28 cellular contexts compared by ENCODE assay signal in genomic region chr14:24508155-24508554, GRCh38. TPM values are rescaled to one million over a fixed set of nuclear protein-coding genes. Genes with fewer than 3 reads are reported as not detected.
DNase-seq lines count a peak whose midpoint lies in the region; ATAC-seq and TF ChIP-seq lines count a peak whose summit lies in the region.
"Had no signal": no experiment of that assay in that cellular context is flagged by ENCODE, and none has a peak within 500 bp of the region (broad histone marks: within the 10 kb centered on the region; RNA-seq: fewer than 3 reads in every experiment).

TSS of gene CMA1 (minus strand) at chr14:24508265. CDS start at chr14:24508235, 30 bp downstream.

- H3K27me3 Mint-ChIP-seq in activated CD8-positive, alpha-beta T cell treated with anti-CD3 and anti-CD28 coated beads for 36 hours = peaks cover 15% of the 10 kb centered on the region
- H3K27me3 Mint-ChIP-seq: activated naive CD8-positive, alpha-beta T cell had no signal

- H3K9me3 Mint-ChIP-seq in activated CD8-positive, alpha-beta T cell treated with anti-CD3 and anti-CD28 coated beads for 36 hours = no peaks in the 10 kb centered on the region
- H3K9me3 Mint-ChIP-seq: CD8-positive, alpha-beta T cell had no signal

- H3K4me1 Mint-ChIP-seq in activated CD8-positive, alpha-beta T cell treated with anti-CD3 and anti-CD28 coated beads for 36 hours (ENCODE audit: low read depth) = peaks cover 14% of the 10 kb centered on the region

- CTCF ChIA-PET in activated CD8-positive, alpha-beta T cell treated with anti-CD3 and anti-CD28 coated beads for 36 hours (lab: Charles Lee) = no interaction called here

- DNase-seq in activated CD8-positive, alpha-beta T cell treated with anti-CD3 and anti-CD28 coated beads for 36 hours = no peak
- no peak for DNase-seq in C1 segment of cervical spinal cord (lab: John Stamatoyannopoulos, UW)
- DNase-seq: activated CD4-positive, alpha-beta T cell treated with anti-CD3 and anti-CD28 coated beads for 1 hour; activated T-cell treated with anti-CD3 and anti-CD28 coated beads, Interleukin-2, amount 50 U/mL, for 72 hours; CD8-positive, alpha-beta T cell; cerebellar nuclear complex; DMS153; H7; heart left ventricle; Karpas-422; left cardiac atrium; NCI-H1092 treated with DMSO at 0.1 percent for 48 hours; NCI-H2029 treated with DMSO at 0.1 percent for 48 hours; NCI-H345; NCI-H82; PC-3; retina; SHP77; stimulated activated CD4-positive, alpha-beta T cell treated with anti-CD3 and anti-CD28 coated beads, Interleukin-4, amount 100 ng/mL, for 24 hours; stimulated activated naive CD4-positive, alpha-beta T cell treated with Interleukin-2 at 50 U/mL for 16 hours had no signal

- no peak for TF ChIP-seq CTCF in activated CD8-positive, alpha-beta T cell treated with anti-CD3 and anti-CD28 coated beads for 36 hours (IDR thresholded peaks at IDR 0.05)

- no peaks in the 10 kb centered on the region for H3K36me3 Mint-ChIP-seq in activated CD8-positive, alpha-beta T cell treated with anti-CD3 and anti-CD28 coated beads for 36 hours (ENCODE audit: low read depth)
- H3K36me3 Mint-ChIP-seq: activated naive CD8-positive, alpha-beta T cell; CD8-positive, alpha-beta T cell had no signal

- intact Hi-C loops in activated CD8-positive, alpha-beta T cell treated with anti-CD3 and anti-CD28 coated beads for 36 hours (cut with micrococcal nuclease) = no loop called here

- no peak within 1 kb of the TSS for H3K4me3 Mint-ChIP-seq in activated CD8-positive, alpha-beta T cell treated with anti-CD3 and anti-CD28 coated beads for 36 hours
- H3K4me3 Mint-ChIP-seq: activated naive CD8-positive, alpha-beta T cell; activated T-cell treated with anti-CD3 and anti-CD28 coated beads, Interleukin-2, amount 50 U/mL, for 72 hours; CD8-positive, alpha-beta T cell had no signal

- ATAC-seq in GM18858 (IDR thresholded peaks at IDR 0.05; ENCODE audit: unreplicated experiment) = peak; percentile 54
- ATAC-seq in GM19397 (IDR thresholded peaks at IDR 0.05; ENCODE audit: unreplicated experiment) = peak; percentile 60
- ATAC-seq in HG02759 (IDR thresholded peaks at IDR 0.05; ENCODE audit: unreplicated experiment) = peak; percentile 68
- peak; percentile 24 for ATAC-seq in activated CD8-positive, alpha-beta T cell treated with anti-CD3 and anti-CD28 coated beads for 36 hours
- ATAC-seq in GM18861 (IDR thresholded peaks at IDR 0.05; ENCODE audit: unreplicated experiment) = no peak
- ATAC-seq in GM18517 (IDR thresholded peaks at IDR 0.05; ENCODE audit: unreplicated experiment) = no peak
- ATAC-seq: activated T-cell treated with anti-CD3 and anti-CD28 coated beads, Interleukin-2, amount 50 U/mL, for 72 hours; CD8-positive, alpha-beta T cell; heart left ventricle; left cardiac atrium; PC-3 had no signal

- peak within 1 kb of the TSS; percentile 23 for H3K27ac Mint-ChIP-seq in activated CD8-positive, alpha-beta T cell treated with anti-CD3 and anti-CD28 coated beads for 36 hours
- H3K27ac Mint-ChIP-seq: activated naive CD8-positive, alpha-beta T cell; activated T-cell treated with anti-CD3 and anti-CD28 coated beads, Interleukin-2, amount 50 U/mL, for 72 hours; CD8-positive, alpha-beta T cell had no signal

- POLR2A ChIA-PET in activated CD8-positive, alpha-beta T cell treated with anti-CD3 and anti-CD28 coated beads for 36 hours (lab: Charles Lee) = no interaction called here

RNA-seq across cellular contexts. Expression of gene CMA1, which starts in this region (rescaled TPM):
- under 1 TPM in 1 of 2 experiments, not detected in 1; 0.34 TPM for total RNA-seq in activated CD8-positive, alpha-beta T cell treated with anti-CD3 and anti-CD28 coated beads for 36 hours
- total RNA-seq: activated T-cell treated with anti-CD3 and anti-CD28 coated beads, Interleukin-2, amount 50 U/mL, for 72 hours; CD8-positive, alpha-beta T cell; fibroblast of villous mesenchyme; G401; H7; PC-3 had no signal

Comparison
In these comparisons a context has a peak if more than half of its experiments do, and no peak if none do; other contexts are left out.
1. Peak in ATAC-seq in activated CD8-positive, alpha-beta T cell treated with anti-CD3 and anti-CD28 coated beads for 36 hours; RNA of the gene not detected or under 1 TPM.
2. ATAC-seq: peak in GM18858 (single experiment), GM19397 (single experiment) and HG02759 (single experiment); none in GM18861 (single experiment) and GM18517 (single experiment).